11 cellular contexts compared by ENCODE assay signal in genomic region chr6:125444234-125444949, GRCh38.
DNase-seq lines count a peak whose midpoint lies in the region; ATAC-seq and TF ChIP-seq lines count a peak whose summit lies in the region.
"Had no signal": no experiment of that assay in that cellular context is flagged by ENCODE, and none has a peak within 500 bp of the region (broad histone marks: within the 10 kb centered on the region; RNA-seq: fewer than 3 reads in every experiment).

No MANE protein-coding gene starts in this region.

- H3K4ac ChIP-seq in neuronal stem cell (ENCODE audit: low read length), result no peak overlapping the region

- no peak overlapping the region for H2BK12ac ChIP-seq in neuronal stem cell (ENCODE audit: low read length)

- no peak overlapping the region for H2BK15ac ChIP-seq in neuronal stem cell (ENCODE audit: low read length)

- no peaks in the 10 kb centered on the region for H3K27me3 ChIP-seq in thoracic aorta (replicated peaks; ENCODE audit: insufficient read depth)
- peaks cover 0 to 18% (median 0%) of the 10 kb centered on the region in 3 experiments for H3K27me3 ChIP-seq in neuronal stem cell (ENCODE audit: control insufficient read depth in 3 of 3, insufficient read depth in 3 of 3, low read depth in 1 of 3, low read length in 3 of 3)

- in situ Hi-C loops in SK-MEL-5 (cut with HindIII; ENCODE audit: low pct_unique_long_range_greater_than_20kb, low sequenced_read_pairs), result no loop called here

- H3K4me3 ChIP-seq in mesodermal cell (ENCODE audit: extremely low read depth, insufficient read depth, low read length, poor library complexity, severe bottlenecking), result no peak overlapping the region
- peak overlapping the region; percentile 69 for H3K4me3 ChIP-seq in thoracic aorta
- H3K4me3 ChIP-seq in neuronal stem cell (ENCODE audit: low read length in 2 of 2), result no peak overlapping the region

- H3K9me3 ChIP-seq in mesodermal cell (ENCODE audit: control insufficient read depth, low read length) (no peaks in the 10 kb centered on the region), thoracic aorta (no peaks in the 10 kb centered on the region), neuronal stem cell (replicated peaks in 1 of 2; ENCODE audit: control insufficient read depth in 2 of 2, insufficient read depth in 1 of 2, low read depth in 1 of 2, low read length in 2 of 2) (no peaks in the 10 kb centered on the region)

- no peaks in the 10 kb centered on the region for H3K36me3 ChIP-seq in mesodermal cell (ENCODE audit: control insufficient read depth, insufficient read depth, low read length)
- no peaks in the 10 kb centered on the region for H3K36me3 ChIP-seq in thoracic aorta
- no peaks in the 10 kb centered on the region for H3K36me3 ChIP-seq in neuronal stem cell (replicated peaks in 1 of 2; ENCODE audit: control insufficient read depth in 2 of 2, insufficient read depth in 2 of 2, low read length in 2 of 2)

- DNase-seq in SK-MEL-5 (ENCODE audit: low read depth, low spot score) (peak; percentile 92), fibroblast of peridontal ligament (ENCODE audit: extremely low read depth) (peak; percentile 15), thoracic aorta (ENCODE audit: low spot score) (no peak), NCI-H748 treated with DMSO at 0.1 percent for 48 hours (lab: John Stamatoyannopoulos, UW) (no peak), neuronal stem cell (ENCODE audit: low spot score) (no peak), HK-2 (ENCODE audit: unreplicated experiment) (no peak)
- DNase-seq: CD8-positive, alpha-beta memory T cell; effector memory CD4-positive, alpha-beta T cell; NCI-H1694 had no signal

- no peak overlapping the region for H3K23ac ChIP-seq in neuronal stem cell (ENCODE audit: low read depth, low read length, poor library complexity)

- H4K91ac ChIP-seq in neuronal stem cell (ENCODE audit: low read depth, low read length, poor library complexity), result no peak overlapping the region

- no peak overlapping the region for H3K14ac ChIP-seq in neuronal stem cell (ENCODE audit: low read length)

- ATAC-seq in thoracic aorta (ENCODE audit: insufficient number of reproducible peaks, low FRiP score, low read depth) (peak; percentile 80), HG03097 (IDR thresholded peaks at IDR 0.05; ENCODE audit: low FRiP score, unreplicated experiment) (no peak)

- WGBS in mesodermal cell (ENCODE audit: insufficient coverage in 2 of 2), 2 experiments, result 75 to 83% methylated on average over 15 of the region's 15 CpGs
- WGBS in neuronal stem cell (ENCODE audit: extremely low coverage in 2 of 2, insufficient read length in 2 of 2, insufficient replicate concordance in 1 of 2), 2 donors, result no CpG with 5 or more reads among the region's 15 CpGs

- no peak overlapping the region for H2AFZ ChIP-seq in neuronal stem cell (ENCODE audit: low read length)

- no peak overlapping the region for H4K8ac ChIP-seq in neuronal stem cell (ENCODE audit: low read depth, low read length)

- no peak overlapping the region for H3K4me2 ChIP-seq in neuronal stem cell (ENCODE audit: insufficient read depth, low read length, poor library complexity, severe bottlenecking)

- no peak overlapping the region for H3K9ac ChIP-seq in neuronal stem cell (ENCODE audit: low read depth, low read length, poor library complexity)

- H2BK5ac ChIP-seq in neuronal stem cell (ENCODE audit: low read length), result no peak overlapping the region

- H3K79me1 ChIP-seq in neuronal stem cell (ENCODE audit: low read depth, low read length), result no peaks in the 10 kb centered on the region

- H3K4me1 ChIP-seq in mesodermal cell (ENCODE audit: control insufficient read depth, insufficient read depth, low read length, poor library complexity, severe bottlenecking) (peaks cover 10% of the 10 kb centered on the region), thoracic aorta (ENCODE audit: control insufficient read depth in 1 of 2, low read depth in 2 of 2) (peaks cover 10 to 52% of the 10 kb centered on the region in 2 donors), neuronal stem cell (ENCODE audit: control insufficient read depth in 2 of 2, insufficient read depth in 1 of 2, low read depth in 1 of 2, low read length in 2 of 2) (peaks cover 5 to 8% of the 10 kb centered on the region in 2 donors)

- TF ChIP-seq CTCF in thoracic aorta (IDR thresholded peaks at IDR 0.05), result no peak

- H2BK120ac ChIP-seq in neuronal stem cell (ENCODE audit: low read depth, low read length), result no peak overlapping the region

- H2AK5ac ChIP-seq in neuronal stem cell (ENCODE audit: low read depth, low read length), result no peak overlapping the region

- no peak overlapping the region for H3K18ac ChIP-seq in neuronal stem cell (ENCODE audit: low read length)

- H3K27ac ChIP-seq in mesodermal cell (ENCODE audit: low read depth, low read length, severe bottlenecking), result peak overlapping the region; percentile 53
- H3K27ac ChIP-seq in thoracic aorta, result peak overlapping the region; percentile 83 to 90
- no peak overlapping the region for H3K27ac ChIP-seq in neuronal stem cell (replicated peaks; ENCODE audit: low read length)

Comparison
In these comparisons a context has a peak if more than half of its experiments do, and no peak if none do; other contexts are left out.
1. DNase-seq: peak in SK-MEL-5 (single experiment) and fibroblast of peridontal ligament (single experiment); none in thoracic aorta (single experiment), NCI-H748 treated with DMSO at 0.1 percent for 48 hours (single experiment), neuronal stem cell (single experiment) and HK-2 (single experiment).